ENCODE assay signal across 9 cellular contexts in genomic region chr4:2786152-2786671, GRCh38. TPM values are rescaled to one million over a fixed set of nuclear protein-coding genes. Genes with fewer than 3 reads are reported as not detected.
DNase-seq lines count a peak whose midpoint lies in the region; ATAC-seq and TF ChIP-seq lines count a peak whose summit lies in the region.
"Had no signal": no experiment of that assay in that cellular context is flagged by ENCODE, and none has a peak within 500 bp of the region (broad histone marks: within the 10 kb centered on the region; RNA-seq: fewer than 3 reads in every experiment).

No MANE protein-coding gene starts in this region.

- no peaks in the 10 kb centered on the region for H3K27me3 Mint-ChIP-seq in stimulated activated naive B cell treated with anti-CD40 and anti-IgM and Interleukin-4, amounts not matched to agents 10 μg/mL and 1 μg/mL and 100 μg/mL, for 72 hours

- H3K27ac ChIP-seq in HL-60 (replicated peaks): peak overlapping the region; percentile 94

- peak overlapping the region; percentile 56 to 65 for H3K4me3 Mint-ChIP-seq in stimulated activated naive B cell treated with anti-CD40 and anti-IgM and Interleukin-4, amounts not matched to agents 10 μg/mL and 1 μg/mL and 100 μg/mL, for 72 hours

- in situ Hi-C loops in G401 (cut with HindIII; ENCODE audit: low sequenced_read_pairs): no loop called here

- DNase-seq in HL-60 (ENCODE audit: low read depth in 1 of 2, low spot score in 1 of 2) (no peak), left lobe of liver (ENCODE audit: low spot score) (peak; percentile 45), G401 (ENCODE audit: low spot score) (no peak), NCI-H1417 treated with DMSO at 0.1 percent for 48 hours (lab: John Stamatoyannopoulos, UW) (no peak)
- peak; percentile 58 for DNase-seq in activated CD8-positive, alpha-beta memory T cell treated with anti-CD3 and anti-CD28 coated beads, Interleukin-2, amount 50 U/mL, for 1 hour (ENCODE audit: extremely low read depth)
- peak; percentile 80 for DNase-seq in stimulated activated naive B cell treated with anti-CD40 and anti-IgM and Interleukin-4, amounts not matched to agents 10 μg/mL and 1 μg/mL and 100 μg/mL, for 72 hours
- DNase-seq: NCI-H1436 treated with DMSO at 0.1 percent for 48 hours had no signal

- peaks cover 3 to 6% of the 10 kb centered on the region in 2 donors for H3K36me3 Mint-ChIP-seq in stimulated activated naive B cell treated with anti-CD40 and anti-IgM and Interleukin-4, amounts not matched to agents 10 μg/mL and 1 μg/mL and 100 μg/mL, for 72 hours

- H3K27me3 ChIP-seq in HL-60 (ENCODE audit: insufficient read depth, poor library complexity, severe bottlenecking): no peaks in the 10 kb centered on the region

- peaks cover 48 to 69% of the 10 kb centered on the region in 2 donors for H3K4me1 Mint-ChIP-seq in stimulated activated naive B cell treated with anti-CD40 and anti-IgM and Interleukin-4, amounts not matched to agents 10 μg/mL and 1 μg/mL and 100 μg/mL, for 72 hours

- no peak overlapping the region for H3K4me3 ChIP-seq in HL-60 (replicated peaks; ENCODE audit: insufficient read depth, low read length)

- no peak for TF ChIP-seq CTCF in HL-60 (IDR thresholded peaks at IDR 0.05; ENCODE audit: insufficient read depth, low read length)

- H3K9me3 Mint-ChIP-seq in stimulated activated naive B cell treated with anti-CD40 and anti-IgM and Interleukin-4, amounts not matched to agents 10 μg/mL and 1 μg/mL and 100 μg/mL, for 72 hours: peaks cover 9 to 11% of the 10 kb centered on the region in 2 donors

- no peak for ATAC-seq in left lobe of liver
- ATAC-seq in stimulated activated naive B cell treated with anti-CD40 and anti-IgM and Interleukin-4, amounts not matched to agents 10 μg/mL and 1 μg/mL and 100 μg/mL, for 72 hours (replicated peaks): peak; percentile 69 to 71
- ATAC-seq in GM21381 (IDR thresholded peaks at IDR 0.05; ENCODE audit: unreplicated experiment): no peak
- no peak for ATAC-seq in GM18867 (IDR thresholded peaks at IDR 0.05; ENCODE audit: unreplicated experiment)

- H3K27ac Mint-ChIP-seq in stimulated activated naive B cell treated with anti-CD40 and anti-IgM and Interleukin-4, amounts not matched to agents 10 μg/mL and 1 μg/mL and 100 μg/mL, for 72 hours: peak overlapping the region; percentile 99

RNA-seq across cellular contexts. Expression of gene SH3BP2, which starts 6.7 kb away (rescaled TPM):
- total RNA-seq in left lobe of liver: 59.8 TPM
- 9.0 TPM in 2 replicates for total RNA-seq in G401 (2014; rRNA removed; shearing (Covaris generic))

RNA-seq across cellular contexts. Expression of gene TNIP2, which starts 30.1 kb away (rescaled TPM):
- total RNA-seq in left lobe of liver: 13.1 TPM
- 42.9 and 57.7 TPM in 2 replicates for total RNA-seq in G401 (2014; rRNA removed; shearing (Covaris generic))

RNA-seq across cellular contexts. Expression of gene ADD1, which starts 57.4 kb away (rescaled TPM):
- total RNA-seq in left lobe of liver: 113 TPM
- 82.3 and 121 TPM in 2 replicates for total RNA-seq in G401 (2014; rRNA removed; shearing (Covaris generic))

Comparison
In these comparisons a context has a peak if more than half of its experiments do, and no peak if none do; other contexts are left out.
1. DNase-seq: peak in activated CD8-positive, alpha-beta memory T cell treated with anti-CD3 and anti-CD28 coated beads, Interleukin-2, amount 50 U/mL, for 1 hour (single experiment), left lobe of liver (single experiment) and stimulated activated naive B cell treated with anti-CD40 and anti-IgM and Interleukin-4, amounts not matched to agents 10 μg/mL and 1 μg/mL and 100 μg/mL, for 72 hours (single experiment); none in HL-60 (0 of 2), G401 (single experiment) and NCI-H1417 treated with DMSO at 0.1 percent for 48 hours (single experiment).
2. ATAC-seq: peak in stimulated activated naive B cell treated with anti-CD40 and anti-IgM and Interleukin-4, amounts not matched to agents 10 μg/mL and 1 μg/mL and 100 μg/mL, for 72 hours (2 of 2); none in left lobe of liver (single experiment), GM21381 (single experiment) and GM18867 (single experiment).